Comparison of ENCODE assay signal across 15 cellular contexts in genomic region chr3:71385040-71385685, GRCh38.
DNase-seq lines count a peak whose midpoint lies in the region; ATAC-seq and TF ChIP-seq lines count a peak whose summit lies in the region.
"Had no signal": no experiment of that assay in that cellular context is flagged by ENCODE, and none has a peak within 500 bp of the region (broad histone marks: within the 10 kb centered on the region; RNA-seq: fewer than 3 reads in every experiment).

No MANE protein-coding gene starts in this region.

- peak overlapping the region; percentile 4 for H3K27ac ChIP-seq in CD8-positive, alpha-beta T cell (ENCODE audit: low read depth, low read length)
- H3K27ac ChIP-seq in HUES64 (ENCODE audit: low read depth, low read length) = peak overlapping the region; percentile 17; the same call in 1 of the 2 replicates
- H3K27ac ChIP-seq: heart left ventricle, sigmoid colon, SJSA1, WERI-Rb-1 had no signal

- H3K36me3 ChIP-seq in CD8-positive, alpha-beta T cell (ENCODE audit: insufficient read depth, low read length) = no peaks in the 10 kb centered on the region
- H3K36me3 ChIP-seq in HUES64 (ENCODE audit: insufficient read depth, low read length) = no peaks in the 10 kb centered on the region
- H3K36me3 ChIP-seq: heart left ventricle, sigmoid colon, SJSA1, WERI-Rb-1 had no signal

- intact Hi-C loops in CD8-positive, alpha-beta T cell (cut with DNase I, micrococcal nuclease) = loop anchor here in 1 of 2 experiments (5.0 kb wide), 1 partner anchor 197 kb away; the partner anchor contains the start of gene FOXP1
- intact Hi-C loops in natural killer cell (cut with micrococcal nuclease) = no loop called here

- H3K9me3 Mint-ChIP-seq in CD8-positive, alpha-beta T cell = no peaks in the 10 kb centered on the region
- no peaks in the 10 kb centered on the region for H3K9me3 Mint-ChIP-seq in activated naive CD8-positive, alpha-beta T cell treated with anti-CD3 and anti-CD28 coated beads, Interleukin-2, amount 10 ng/mL, durations not matched to agents 7 days and 5 days
- no peaks in the 10 kb centered on the region for H3K9me3 Mint-ChIP-seq in natural killer cell

- H3K4me1 Mint-ChIP-seq in CD8-positive, alpha-beta T cell (ENCODE audit: low read depth) = peaks cover 82% of the 10 kb centered on the region
- H3K4me1 Mint-ChIP-seq in activated naive CD8-positive, alpha-beta T cell treated with anti-CD3 and anti-CD28 coated beads, Interleukin-2, amount 10 ng/mL, durations not matched to agents 7 days and 5 days = peaks cover 53% of the 10 kb centered on the region
- H3K4me1 Mint-ChIP-seq in natural killer cell = peaks cover 23 to 33% of the 10 kb centered on the region in 2 donors

- no peaks in the 10 kb centered on the region for H3K27me3 Mint-ChIP-seq in CD8-positive, alpha-beta T cell (ENCODE audit: low read depth)
- no peaks in the 10 kb centered on the region for H3K27me3 Mint-ChIP-seq in activated naive CD8-positive, alpha-beta T cell treated with anti-CD3 and anti-CD28 coated beads, Interleukin-2, amount 10 ng/mL, durations not matched to agents 7 days and 5 days
- H3K27me3 Mint-ChIP-seq in natural killer cell (ENCODE audit: low read depth in 2 of 2) = no peaks in the 10 kb centered on the region

- H3K4me1 ChIP-seq in CD8-positive, alpha-beta T cell (ENCODE audit: insufficient read depth, low read length) = peaks cover 77% of the 10 kb centered on the region
- peaks cover 35% of the 10 kb centered on the region for H3K4me1 ChIP-seq in HUES64 (ENCODE audit: insufficient read depth, low read length)

- peak overlapping the region; percentile 94 for H3K27ac Mint-ChIP-seq in CD8-positive, alpha-beta T cell
- H3K27ac Mint-ChIP-seq in activated naive CD8-positive, alpha-beta T cell treated with anti-CD3 and anti-CD28 coated beads, Interleukin-2, amount 10 ng/mL, durations not matched to agents 7 days and 5 days = peak overlapping the region; percentile 92
- H3K27ac Mint-ChIP-seq in natural killer cell = peak overlapping the region; percentile 27 to 77
- H3K27ac Mint-ChIP-seq: nephron had no signal

- H3K9ac ChIP-seq in HUES64 (ENCODE audit: low read depth, low read length) = no peak overlapping the region

- TF ChIP-seq CTCF in CD8-positive, alpha-beta T cell (IDR thresholded peaks at IDR 0.05) = no peak
- no peak for TF ChIP-seq CTCF in natural killer cell (IDR thresholded peaks at IDR 0.05)

- H3K4me3 ChIP-seq in CD8-positive, alpha-beta T cell (ENCODE audit: low read depth, low read length) = no peak overlapping the region
- H3K4me3 ChIP-seq in HUES64 (ENCODE audit: low read length) = no peak overlapping the region
- H3K4me3 ChIP-seq: heart left ventricle, sigmoid colon, SJSA1 had no signal

- peak overlapping the region; percentile 46 for H3K4me3 Mint-ChIP-seq in CD8-positive, alpha-beta T cell
- peak overlapping the region; percentile 71 for H3K4me3 Mint-ChIP-seq in activated naive CD8-positive, alpha-beta T cell treated with anti-CD3 and anti-CD28 coated beads, Interleukin-2, amount 10 ng/mL, durations not matched to agents 7 days and 5 days
- H3K4me3 Mint-ChIP-seq in natural killer cell = no peak overlapping the region
- H3K4me3 Mint-ChIP-seq: nephron had no signal

- H3K9me3 ChIP-seq in CD8-positive, alpha-beta T cell (ENCODE audit: low read length) = no peaks in the 10 kb centered on the region
- H3K9me3 ChIP-seq in HUES64 (ENCODE audit: insufficient read depth, low read depth, low read length) = no peaks in the 10 kb centered on the region
- H3K9me3 ChIP-seq: heart left ventricle, sigmoid colon, SJSA1 had no signal

- 35% methylated on average over 4 of the region's 6 CpGs for whole genome bisulfite sequencing in HUES64

- CTCF ChIA-PET in CD8-positive, alpha-beta T cell (lab: Charles Lee) = interaction anchor here (0.6 to 1.4 kb wide), 2 partner anchors 43 to 127 kb away, joined by 3 read pairs; no protein-coding TSS in a partner anchor

- POLR2A ChIA-PET in CD8-positive, alpha-beta T cell (lab: Charles Lee) = interaction anchor here (1.2 kb wide), 1 partner anchor 12 kb away, joined by 3 read pairs; no protein-coding TSS in a partner anchor
- POLR2A ChIA-PET in activated naive CD8-positive, alpha-beta T cell treated with anti-CD3 and anti-CD28 coated beads, Interleukin-2, amount 10 ng/mL, durations not matched to agents 7 days and 5 days (lab: Charles Lee) = interaction anchor here (0.9 to 1.5 kb wide), 6 partner anchors 12 to 101 kb away, joined by 3 to 8 read pairs (median 4); no protein-coding TSS in a partner anchor

- no peak for DNase-seq in CD8-positive, alpha-beta T cell
- DNase-seq in activated naive CD8-positive, alpha-beta T cell treated with anti-CD3 and anti-CD28 coated beads, Interleukin-2, amount 10 ng/mL, durations not matched to agents 7 days and 5 days = no peak
- no peak for DNase-seq in natural killer cell
- no peak for DNase-seq in NCI-H1092 (lab: John Stamatoyannopoulos, UW)
- no peak for DNase-seq in iPS-NIHi7 (ENCODE audit: extremely low spot score)
- DNase-seq: heart left ventricle, left cardiac atrium, NCI-H2081 treated with DMSO at 0.1 percent for 48 hours, NCI-H774, sigmoid colon, WERI-Rb-1 had no signal

- H3K36me3 Mint-ChIP-seq in CD8-positive, alpha-beta T cell = peaks cover 28% of the 10 kb centered on the region
- H3K36me3 Mint-ChIP-seq in activated naive CD8-positive, alpha-beta T cell treated with anti-CD3 and anti-CD28 coated beads, Interleukin-2, amount 10 ng/mL, durations not matched to agents 7 days and 5 days = peaks cover 6% of the 10 kb centered on the region
- H3K36me3 Mint-ChIP-seq in natural killer cell = no peaks in the 10 kb centered on the region

- no peaks in the 10 kb centered on the region for H3K27me3 ChIP-seq in CD8-positive, alpha-beta T cell (ENCODE audit: insufficient read depth, low read length)
- no peaks in the 10 kb centered on the region for H3K27me3 ChIP-seq in HUES64 (ENCODE audit: insufficient read depth, low read length)
- H3K27me3 ChIP-seq: heart left ventricle, sigmoid colon, SJSA1 had no signal

- ATAC-seq in CD8-positive, alpha-beta T cell = peak; percentile 8
- ATAC-seq in activated naive CD8-positive, alpha-beta T cell treated with anti-CD3 and anti-CD28 coated beads, Interleukin-2, amount 10 ng/mL, durations not matched to agents 7 days and 5 days (ENCODE audit: low read depth) = no peak
- ATAC-seq in natural killer cell = peak in 2 of 3 donors; percentile 43 to 48
- ATAC-seq in HG03196 (IDR thresholded peaks at IDR 0.05; ENCODE audit: unreplicated experiment) = no peak
- ATAC-seq: heart left ventricle, left cardiac atrium had no signal

Comparison
In these comparisons a context has a peak if more than half of its experiments do, and no peak if none do; other contexts are left out.
1. ATAC-seq: peak in CD8-positive, alpha-beta T cell (single experiment) and natural killer cell (2 of 3); none in activated naive CD8-positive, alpha-beta T cell treated with anti-CD3 and anti-CD28 coated beads, Interleukin-2, amount 10 ng/mL, durations not matched to agents 7 days and 5 days (single experiment) and HG03196 (single experiment).
2. Peak in every context shown above with its lines, with median percentiles within 50 percentile points of each other: H3K27ac Mint-ChIP-seq.